7 cellular contexts compared by ENCODE assay signal in genomic region chr7:65373608-65374351, GRCh38. TPM values are rescaled to one million over a fixed set of nuclear protein-coding genes. Genes with fewer than 3 reads are reported as not detected.
DNase-seq lines count a peak whose midpoint lies in the region; ATAC-seq, FAIRE-seq and TF ChIP-seq lines count a peak whose summit lies in the region.

Gene ZNF92 (plus strand): TSS chr7:65373855. CDS start chr7:65373998, 143 bp downstream.

- no peaks in the 10 kb centered on the region for H3K27me3 ChIP-seq in hepatocyte

- no peaks in the 10 kb centered on the region for H3K4me1 ChIP-seq in hepatocyte (ENCODE audit: insufficient read depth)

- H3K9me2 ChIP-seq in hepatocyte (replicated peaks; ENCODE audit: insufficient read depth), result no peaks in the 10 kb centered on the region

- peak; percentile 100 for FAIRE-seq in GM18507 (lab: Jason Lieb, UNC)

- peak within 1 kb of the TSS; percentile 79 for H3K4me2 ChIP-seq in hepatocyte

- peak within 1 kb of the TSS; percentile 82 for H2AFZ ChIP-seq in hepatocyte

- peak; percentile 89 for DNase-seq in GM18507 (ENCODE audit: extremely low spot score, insufficient read length, low read depth)
- peak; percentile 95 for DNase-seq in NCI-H2029 treated with DMSO at 0.1 percent for 48 hours (lab: John Stamatoyannopoulos, UW)
- peak; percentile 92 for DNase-seq in T-helper 9 cell
- peak; percentile 98 for DNase-seq in astrocyte of the hippocampus (ENCODE audit: low read depth, low spot score)
- DNase-seq in hepatocyte (ENCODE audit: low spot score), result peak; percentile 98
- DNase-seq in renal cortical epithelial cell (ENCODE audit: low read depth), result peak; percentile 93

- peaks cover 10% of the 10 kb centered on the region for H4K20me1 ChIP-seq in hepatocyte (ENCODE audit: insufficient read depth, poor library complexity, severe bottlenecking)

- no peak for TF ChIP-seq CTCF in hepatocyte (IDR thresholded peaks at IDR 0.05; ENCODE audit: poor library complexity)

- no peaks in the 10 kb centered on the region for H3K36me3 ChIP-seq in hepatocyte (replicated peaks; ENCODE audit: insufficient read depth, low read depth)

- no peaks in the 10 kb centered on the region for H3K9me3 ChIP-seq in hepatocyte (ENCODE audit: low read depth)

- peaks cover 43% of the 10 kb centered on the region for H3K79me2 ChIP-seq in hepatocyte

- peak; percentile 99 for ATAC-seq in HG02981 (IDR thresholded peaks at IDR 0.05; ENCODE audit: unreplicated experiment)

- H3K27ac ChIP-seq in hepatocyte, result peak within 1 kb of the TSS; percentile 96

- WGBS in hepatocyte (ENCODE audit: low lambda C conversion rate, missing lambda C conversion rate), result 1% methylated on average over 44 of the region's 44 CpGs

- peak within 1 kb of the TSS; percentile 91 for H3K4me3 ChIP-seq in hepatocyte

RNA-seq across cellular contexts. Expression of gene ZNF92, which starts in this region (rescaled TPM):
- 10.1 and 11.3 TPM in 2 replicates for total RNA-seq in hepatocyte
- 3.0 TPM in 2 replicates for polyA plus RNA-seq in hepatocyte
- 8.9 and 11.3 TPM in 2 replicates for total RNA-seq in renal cortical epithelial cell

Comparison
In these comparisons a context has a peak if more than half of its experiments do, and no peak if none do; other contexts are left out.
1. Peak in every context shown above with its lines: DNase-seq, ATAC-seq, H3K4me3 ChIP-seq and H3K27ac ChIP-seq.